Comparison of ENCODE assay signal across 23 cellular contexts in the genomic region with DNA sequence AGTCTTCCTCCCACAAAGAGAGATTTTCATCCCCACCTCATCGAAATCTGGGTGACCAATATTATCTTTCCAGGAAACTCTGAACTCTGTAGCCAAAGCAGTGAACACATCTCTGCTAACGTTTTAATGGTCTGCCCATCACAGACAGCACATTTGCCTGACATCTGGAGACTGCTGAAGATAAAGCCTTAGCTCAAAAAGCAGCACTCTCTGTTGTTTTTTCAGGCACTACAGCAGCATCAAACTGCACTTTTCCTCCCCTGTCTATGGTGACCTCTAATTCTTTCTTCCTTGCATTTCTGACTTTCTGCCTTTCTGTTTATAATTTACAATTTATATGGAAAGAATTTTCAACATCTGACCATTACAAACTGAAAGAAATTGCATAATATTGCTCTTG.
"Had no signal": no experiment of that assay in that cellular context is flagged by ENCODE, and none has a peak within 500 bp of the region (broad histone marks: within the 10 kb centered on the region; RNA-seq: fewer than 3 reads in every experiment).

No MANE protein-coding gene starts in this region.

- H3K27me3 ChIP-seq: colonic mucosa, neutrophil, testis, tibial nerve, upper lobe of right lung, vagina had no signal

- H3K4me3 ChIP-seq: colonic mucosa, left ventricle myocardium inferior, lower lobe of right lung, testis, tibial nerve, upper lobe of right lung, vagina had no signal

- H3K36me3 ChIP-seq: colonic mucosa, left ventricle myocardium inferior, lower lobe of right lung, neutrophil, tibial nerve, upper lobe of right lung, vagina had no signal

- DNase-seq: colonic mucosa; dermis blood vessel endothelial cell; erythroblast; foreskin melanocyte; head of caudate nucleus; hippocampal formation; islet precursor cell; left ventricle myocardium inferior; lower lobe of right lung; midbrain; posterior cingulate gyrus; stimulated activated CD4-positive, alpha-beta T cell treated with anti-CD3 and anti-CD28 coated beads, Interleukin-2, amount 100 ng/mL, for 24 hours; stimulated activated CD4-positive, alpha-beta T cell treated with anti-CD3 and anti-CD28 coated beads, Interleukin-4, amount 100 ng/mL, for 4 hours; stimulated activated naive B cell treated with anti-CD40 and anti-IgM and Interleukin-4, amounts not matched to agents 10 μg/mL and 1 μg/mL and 100 μg/mL, for 72 hours; stimulated activated naive CD8-positive, alpha-beta T cell treated with anti-CD3 and anti-CD28 coated beads, Interleukin-15, amount 100 ng/mL, for 72 hours; testis; upper lobe of right lung had no signal

- H3K4me1 ChIP-seq: colonic mucosa, left ventricle myocardium inferior, lower lobe of right lung, testis, upper lobe of right lung had no signal

- ATAC-seq: lower lobe of right lung; natural killer cell treated with Interleukin-12 subunit alpha and Interleukin-12 subunit beta and Interleukin-15 and Interleukin-18, amount 100 ng/mL, for 72 hours; sciatic nerve; stimulated activated naive B cell treated with anti-CD40 and anti-IgM and Interleukin-4, amounts not matched to agents 10 μg/mL and 1 μg/mL and 100 μg/mL, for 72 hours; stimulated activated naive CD8-positive, alpha-beta T cell treated with anti-CD3 and anti-CD28 coated beads, Interleukin-15, amount 100 ng/mL, for 72 hours; upper lobe of right lung had no signal

- H3K9me3 ChIP-seq: colonic mucosa, left ventricle myocardium inferior, lower lobe of right lung, neutrophil, testis, tibial nerve, upper lobe of right lung, vagina had no signal

- H3K4me3 Mint-ChIP-seq: memory B cell; natural killer cell treated with Interleukin-12 subunit alpha and Interleukin-12 subunit beta and Interleukin-15 and Interleukin-18, amount 100 ng/mL, for 72 hours; stimulated activated naive B cell treated with anti-CD40 and anti-IgM and Interleukin-4, amounts not matched to agents 10 μg/mL and 1 μg/mL and 100 μg/mL, for 72 hours; stimulated activated naive CD8-positive, alpha-beta T cell treated with anti-CD3 and anti-CD28 coated beads, Interleukin-15, amount 100 ng/mL, for 72 hours had no signal

- H3K4me1 Mint-ChIP-seq: stimulated activated naive CD8-positive, alpha-beta T cell treated with anti-CD3 and anti-CD28 coated beads, Interleukin-15, amount 100 ng/mL, for 72 hours had no signal

- H3K9me3 Mint-ChIP-seq: memory B cell; stimulated activated naive B cell treated with anti-CD40 and anti-IgM and Interleukin-4, amounts not matched to agents 10 μg/mL and 1 μg/mL and 100 μg/mL, for 72 hours; stimulated activated naive CD8-positive, alpha-beta T cell treated with anti-CD3 and anti-CD28 coated beads, Interleukin-15, amount 100 ng/mL, for 72 hours had no signal

- H3K27ac Mint-ChIP-seq: memory B cell; natural killer cell treated with Interleukin-12 subunit alpha and Interleukin-12 subunit beta and Interleukin-15 and Interleukin-18, amount 100 ng/mL, for 72 hours; stimulated activated naive B cell treated with anti-CD40 and anti-IgM and Interleukin-4, amounts not matched to agents 10 μg/mL and 1 μg/mL and 100 μg/mL, for 72 hours; stimulated activated naive CD8-positive, alpha-beta T cell treated with anti-CD3 and anti-CD28 coated beads, Interleukin-15, amount 100 ng/mL, for 72 hours had no signal

- H3K27me3 Mint-ChIP-seq: memory B cell; natural killer cell treated with Interleukin-12 subunit alpha and Interleukin-12 subunit beta and Interleukin-15 and Interleukin-18, amount 100 ng/mL, for 72 hours; stimulated activated naive B cell treated with anti-CD40 and anti-IgM and Interleukin-4, amounts not matched to agents 10 μg/mL and 1 μg/mL and 100 μg/mL, for 72 hours; stimulated activated naive CD8-positive, alpha-beta T cell treated with anti-CD3 and anti-CD28 coated beads, Interleukin-15, amount 100 ng/mL, for 72 hours had no signal

- H3K27ac ChIP-seq: colonic mucosa, left ventricle myocardium inferior, lower lobe of right lung, neutrophil, testis, tibial nerve, upper lobe of right lung, vagina had no signal

- H3K36me3 Mint-ChIP-seq: memory B cell; natural killer cell treated with Interleukin-12 subunit alpha and Interleukin-12 subunit beta and Interleukin-15 and Interleukin-18, amount 100 ng/mL, for 72 hours; stimulated activated naive B cell treated with anti-CD40 and anti-IgM and Interleukin-4, amounts not matched to agents 10 μg/mL and 1 μg/mL and 100 μg/mL, for 72 hours had no signal
